In genomic region chr3:56238299-56238698, GRCh38 we compare ENCODE assay signal across 20 cellular contexts.
"Had no signal": no experiment of that assay in that cellular context is flagged by ENCODE, and none has a peak within 500 bp of the region (broad histone marks: within the 10 kb centered on the region; RNA-seq: fewer than 3 reads in every experiment).

No MANE protein-coding gene starts in this region.

- H3K27me3 ChIP-seq: foreskin keratinocyte, spleen, upper lobe of right lung had no signal

- H3K4me3 ChIP-seq: lung, spleen, thoracic aorta, upper lobe of right lung had no signal

- ATAC-seq: activated CD4-positive, CD25-positive, alpha-beta regulatory T cell treated with anti-CD3 and anti-CD28 coated beads, Interleukin-2, amount 50 U/mL, for 24 hours; activated CD8-positive, alpha-beta T cell treated with anti-CD3 and anti-CD28 coated beads, Interleukin-2, amount 10 ng/mL, durations not matched to agents 7 days and 5 days; activated naive CD8-positive, alpha-beta T cell treated with anti-CD3 and anti-CD28 coated beads, Interleukin-2, amount 50 U/mL, for 24 hours; foreskin keratinocyte; stimulated activated naive B cell treated with anti-CD40 and anti-IgM and Interleukin-4, amounts not matched to agents 10 μg/mL and 1 μg/mL and 100 μg/mL, for 72 hours; upper lobe of right lung had no signal

- H3K4me1 ChIP-seq: foreskin keratinocyte, spleen, upper lobe of right lung had no signal

- H3K36me3 ChIP-seq: spleen, thoracic aorta, upper lobe of right lung had no signal

- DNase-seq: activated CD4-positive, alpha-beta T cell treated with anti-CD3 and anti-CD28 coated beads, Interleukin-2, amount 10 ng/mL, durations not matched to agents 7 days and 5 days; activated CD8-positive, alpha-beta T cell treated with anti-CD3 and anti-CD28 coated beads, Interleukin-2, amount 10 ng/mL, durations not matched to agents 7 days and 5 days; activated naive CD4-positive, alpha-beta T cell treated with anti-CD3 and anti-CD28 coated beads, Interleukin-2, amount 10 ng/mL, durations not matched to agents 7 days and 5 days; activated naive CD8-positive, alpha-beta T cell treated with anti-CD3 and anti-CD28 coated beads, Interleukin-2, amount 50 U/mL, for 24 hours; activated T-cell treated with anti-CD3 and anti-CD28 coated beads, Interleukin-2, amount 50 U/mL, for 24 hours; anterior cingulate cortex; caudate nucleus; foreskin keratinocyte; hippocampal formation; islet precursor cell; midbrain; retina; spleen; stimulated activated CD4-positive, alpha-beta T cell treated with anti-CD3 and anti-CD28 coated beads, Interleukin-4, amount 100 ng/mL, for 4 hours; stimulated activated naive B cell treated with anti-CD40 and anti-IgM and Interleukin-4, amounts not matched to agents 10 μg/mL and 1 μg/mL and 100 μg/mL, for 72 hours; T1000; upper lobe of right lung had no signal

- H3K27ac ChIP-seq: foreskin keratinocyte, spleen, thoracic aorta, upper lobe of right lung had no signal
